7 cellular contexts compared by ENCODE assay signal in genomic region chr3:184345678-184346144, GRCh38. TPM values are rescaled to one million over a fixed set of nuclear protein-coding genes. Genes with fewer than 3 reads are reported as not detected.
DNase-seq lines count a peak whose midpoint lies in the region; ATAC-seq and TF ChIP-seq lines count a peak whose summit lies in the region.

No MANE protein-coding gene starts in this region.

- peaks cover 10% of the 10 kb centered on the region for H3K36me3 Mint-ChIP-seq in memory B cell

- no peaks in the 10 kb centered on the region for H3K27me3 Mint-ChIP-seq in memory B cell

- H3K27ac ChIP-seq in RWPE2 (ENCODE audit: poor library complexity, severe bottlenecking) (no peak overlapping the region), ectodermal cell (ENCODE audit: insufficient read depth, low read depth, low read length, poor library complexity, severe bottlenecking) (peak overlapping the region; percentile 38)

- peaks cover 22% of the 10 kb centered on the region for H3K36me3 ChIP-seq in RWPE2 (ENCODE audit: low read depth)
- peaks cover 11% of the 10 kb centered on the region for H3K36me3 ChIP-seq in ectodermal cell (ENCODE audit: control insufficient read depth, insufficient read depth, low read length)

- no peak for DNase-seq in GM12864 (ENCODE audit: low read depth)
- peak; percentile 85 for DNase-seq in LNCaP clone FGC (ENCODE audit: low read depth)
- no peak for DNase-seq in RWPE2 (ENCODE audit: low spot score)
- no peak for DNase-seq in memory B cell (ENCODE audit: low spot score in 2 of 2)
- DNase-seq in GM19238 (ENCODE audit: insufficient read length, low spot score), result no peak

- H3K9me3 ChIP-seq in RWPE2 (ENCODE audit: severe bottlenecking) (no peaks in the 10 kb centered on the region), ectodermal cell (ENCODE audit: control insufficient read depth, low read length) (no peaks in the 10 kb centered on the region)

- H3K9me3 Mint-ChIP-seq in memory B cell, result no peaks in the 10 kb centered on the region

- TF ChIP-seq CTCF in GM12864 (IDR thresholded peaks at IDR 0.05; ENCODE audit: low read depth, low read length, missing control alignments) (peak; percentile 56), LNCaP clone FGC (IDR thresholded peaks at IDR 0.05; ENCODE audit: control insufficient read depth, extremely low read depth, insufficient read depth) (peak; percentile 62), RWPE2 (IDR thresholded peaks at IDR 0.05; ENCODE audit: poor library complexity, severe bottlenecking) (peak; percentile 59)

- H3K27me3 ChIP-seq in RWPE2 (ENCODE audit: insufficient read depth, poor library complexity, severe bottlenecking) (no peaks in the 10 kb centered on the region), ectodermal cell (ENCODE audit: control insufficient read depth, insufficient read depth, low read length, poor library complexity, severe bottlenecking) (no peaks in the 10 kb centered on the region)

- H3K4me1 Mint-ChIP-seq in memory B cell, result no peaks in the 10 kb centered on the region

- no peak overlapping the region for H3K27ac Mint-ChIP-seq in memory B cell

- H3K4me3 Mint-ChIP-seq in memory B cell, result no peak overlapping the region

- H3K4me1 ChIP-seq in RWPE2 (ENCODE audit: insufficient read depth, poor library complexity, severe bottlenecking) (no peaks in the 10 kb centered on the region), ectodermal cell (ENCODE audit: control insufficient read depth, insufficient read depth, low read length) (peaks cover 23% of the 10 kb centered on the region)

- WGBS in ectodermal cell, 2 experiments, result 14 to 17% methylated on average over 8 of the region's 8 CpGs

- peak; percentile 71 for ATAC-seq in RWPE2 (ENCODE audit: low read depth)
- ATAC-seq in memory B cell (ENCODE audit: low read depth), result peak; percentile 35
- ATAC-seq in HG02884 (IDR thresholded peaks at IDR 0.05; ENCODE audit: unreplicated experiment), result no peak

- H3K4me3 ChIP-seq in GM12864 (ENCODE audit: low read depth, low read length) (no peak overlapping the region), LNCaP clone FGC (ENCODE audit: low read depth, low read length) (no peak overlapping the region), RWPE2 (ENCODE audit: severe bottlenecking) (no peak overlapping the region), ectodermal cell (ENCODE audit: insufficient read depth, low read depth, low read length) (no peak overlapping the region)

RNA-seq across cellular contexts. Expression of gene FAM131A, which starts 8.3 kb away (rescaled TPM):
- polyA plus RNA-seq in ectodermal cell (2013, experiment 1 of 4), result 25.5 TPM
- polyA plus RNA-seq in ectodermal cell (2013, experiment 2 of 4), result 24.2 TPM
- 20.9 TPM for polyA plus RNA-seq in ectodermal cell (2013, experiment 3 of 4)
- 21.4 TPM for polyA plus RNA-seq in ectodermal cell (2013, experiment 4 of 4)

RNA-seq across cellular contexts. Expression of gene CLCN2, which starts 15.7 kb away (rescaled TPM):
- 45.1 TPM for polyA plus RNA-seq in ectodermal cell (2013, experiment 1 of 4)
- 48.2 TPM for polyA plus RNA-seq in ectodermal cell (2013, experiment 2 of 4)
- polyA plus RNA-seq in ectodermal cell (2013, experiment 3 of 4), result 40.2 TPM
- polyA plus RNA-seq in ectodermal cell (2013, experiment 4 of 4), result 44.0 TPM

RNA-seq across cellular contexts. Expression of gene POLR2H, which starts 15.8 kb away (rescaled TPM):
- polyA plus RNA-seq in ectodermal cell (2013, experiment 1 of 4), result 116 TPM
- polyA plus RNA-seq in ectodermal cell (2013, experiment 2 of 4), result 121 TPM
- polyA plus RNA-seq in ectodermal cell (2013, experiment 3 of 4), result 105 TPM
- polyA plus RNA-seq in ectodermal cell (2013, experiment 4 of 4), result 123 TPM

RNA-seq across cellular contexts. Expression of gene EIF4G1, which starts 31.3 kb away (rescaled TPM):
- polyA plus RNA-seq in ectodermal cell (2013, experiment 1 of 4), result 307 TPM
- polyA plus RNA-seq in ectodermal cell (2013, experiment 2 of 4), result 324 TPM
- polyA plus RNA-seq in ectodermal cell (2013, experiment 3 of 4), result 196 TPM
- 215 TPM for polyA plus RNA-seq in ectodermal cell (2013, experiment 4 of 4)

RNA-seq across cellular contexts. Expression of gene THPO, which starts 32.3 kb away (rescaled TPM):
- polyA plus RNA-seq in ectodermal cell (2013, experiment 1 of 4), result 3.0 TPM
- 3.0 TPM for polyA plus RNA-seq in ectodermal cell (2013, experiment 2 of 4)
- 1.6 TPM for polyA plus RNA-seq in ectodermal cell (2013, experiment 3 of 4)
- polyA plus RNA-seq in ectodermal cell (2013, experiment 4 of 4), result 1.5 TPM
